In genomic region chr12:58242803-58243628, GRCh38 we compare ENCODE assay signal across 1 cellular context.
TF ChIP-seq lines count a peak whose summit lies in the region.

No MANE protein-coding gene starts in this region.

TF ChIP-seq in HEK293, 187 proteins besides CTCF, POLR2A, EP300 and RAD21:
- TF ChIP-seq ZBTB10 (tag by site-specific recombination; IDR thresholded peaks at IDR 0.05) (no peak), KLF8 (tag by site-specific recombination; IDR thresholded peaks at IDR 0.05) (peak; percentile 53; the same call in 1 of the 2 replicates), ZNF16 (tag by site-specific recombination; IDR thresholded peaks at IDR 0.05; ENCODE audit: low read depth) (no peak)
